Comparison of ENCODE assay signal across 28 cellular contexts in the genomic region with DNA sequence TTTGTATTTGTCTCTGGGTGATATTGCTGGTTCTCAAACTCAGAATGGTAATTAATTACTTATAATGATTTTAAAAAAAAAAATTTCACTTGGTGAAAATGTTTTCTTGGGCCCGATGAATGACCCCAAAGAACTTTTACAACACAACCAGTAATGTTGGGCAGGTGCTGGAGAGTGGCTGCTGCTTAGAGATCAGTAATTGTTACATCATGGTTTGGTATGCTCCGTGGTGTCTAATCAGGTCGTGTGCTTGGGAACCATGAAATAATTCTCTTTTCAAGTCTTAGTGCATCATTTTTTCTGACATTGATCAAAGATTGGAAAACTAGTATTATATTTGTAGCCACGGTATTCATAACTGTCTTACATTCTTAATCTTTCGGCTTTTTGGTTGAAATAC. TPM values are rescaled to one million over a fixed set of nuclear protein-coding genes. Genes with fewer than 3 reads are reported as not detected.
"Had no signal": no experiment of that assay in that cellular context is flagged by ENCODE, and none has a peak within 500 bp of the region (broad histone marks: within the 10 kb centered on the region; RNA-seq: fewer than 3 reads in every experiment).

No MANE protein-coding gene starts in this region.

- H3K9me3 ChIP-seq: esophagus squamous epithelium, gastrocnemius medialis, heart right ventricle, left lung, lower lobe of right lung, mucosa of descending colon had no signal

- H3K9me3 Mint-ChIP-seq: mesothelial cell of epicardium had no signal

- FAIRE-seq: colon, endometrium, islet of Langerhans, keratinocyte had no signal

- H3K4me3 Mint-ChIP-seq: mesothelial cell of epicardium had no signal

- H3K4me3 ChIP-seq: coronary artery, dorsolateral prefrontal cortex, esophagus squamous epithelium, gastrocnemius medialis, heart right ventricle, left lung, lower lobe of right lung, mucosa of descending colon had no signal

- ATAC-seq: esophagus mucosa, gastrocnemius medialis, heart right ventricle, left cardiac atrium, left lung, left ventricle myocardium superior, lower lobe of right lung, mucosa of descending colon had no signal

- H3K27ac Mint-ChIP-seq: mesothelial cell of epicardium had no signal

- H3K4me1 ChIP-seq: heart right ventricle, left lung, lower lobe of right lung had no signal

- H3K27me3 ChIP-seq: dorsolateral prefrontal cortex, esophagus squamous epithelium, gastrocnemius medialis, heart right ventricle, left lung had no signal

- DNase-seq: dermis blood vessel endothelial cell; dorsolateral prefrontal cortex; effector CD4-positive, alpha-beta T cell; effector memory CD4-positive, alpha-beta T cell; erythroblast; esophagus squamous epithelium; foreskin fibroblast; foreskin melanocyte; gastrocnemius medialis; glutamatergic neuron; head of caudate nucleus; heart right ventricle; hippocampal formation; left cardiac atrium; left lung; left ventricle myocardium superior; lower lobe of right lung; mesenchymal stem cell; mucosa of descending colon had no signal

- H3K27ac ChIP-seq: coronary artery, dorsolateral prefrontal cortex, epithelial cell of prostate, esophagus squamous epithelium, gastrocnemius medialis, heart right ventricle, left lung, lower lobe of right lung had no signal

RNA-seq across cellular contexts. Expression of a gene that starts 33.5 kb away (rescaled TPM):
- total RNA-seq: glomerular endothelial cell had no signal
